1 cellular context compared by ENCODE assay signal in the genomic region with DNA sequence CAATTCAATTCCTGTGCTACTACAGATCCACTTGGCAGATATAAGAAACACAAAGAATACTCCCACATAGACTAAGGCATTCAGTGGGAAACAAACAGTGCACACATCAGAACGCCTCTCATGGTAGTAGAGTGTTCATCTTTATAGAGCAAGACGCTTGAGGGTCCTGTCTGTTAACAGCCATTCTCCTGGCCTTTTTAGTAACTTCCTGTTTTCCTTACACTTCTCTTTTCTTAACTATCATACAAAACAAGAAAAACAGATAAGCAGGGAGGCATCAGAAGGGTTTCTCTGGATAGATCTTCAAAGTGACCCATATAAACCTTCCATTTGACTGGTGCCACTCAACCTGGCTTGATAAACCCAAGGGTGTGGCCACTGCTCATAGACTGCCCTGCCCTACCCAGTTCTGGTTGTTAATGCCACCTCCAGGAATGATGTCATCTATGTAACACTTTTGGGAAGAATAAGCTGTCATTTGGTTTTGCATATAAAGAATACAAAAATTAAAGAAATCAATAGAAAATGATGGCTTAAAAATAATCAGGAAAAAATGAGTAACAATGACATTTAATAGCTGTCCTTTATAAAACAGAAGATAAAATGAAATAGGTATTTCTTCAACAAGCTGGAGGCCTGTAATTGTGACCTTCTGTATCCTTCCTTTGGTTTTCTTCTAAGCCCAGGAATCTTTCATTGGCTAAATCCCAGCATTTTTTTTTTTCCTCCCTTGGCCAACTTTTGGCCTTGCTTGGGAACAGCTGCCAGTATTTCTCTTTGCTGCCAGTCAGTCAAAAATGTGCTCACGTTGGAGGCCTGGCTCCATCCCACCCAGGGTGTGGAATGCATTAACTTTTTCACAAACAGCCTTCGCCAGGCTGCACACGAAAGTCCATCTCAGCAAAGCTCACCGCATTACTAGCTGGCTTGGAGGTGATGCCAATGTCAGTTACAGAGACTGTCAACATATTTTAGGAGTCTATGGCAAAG.
TF ChIP-seq lines count a peak whose summit lies in the region.

No MANE protein-coding gene starts in this region.

TF ChIP-seq in K562, 482 proteins besides CTCF, POLR2A, EP300 and RAD21 (continued from another document and continues in another):
- TF ChIP-seq TCF3 (CRISPR knock-in tag; IDR thresholded peaks at IDR 0.05) (0 out of 2 replicates have a peak, but pooled peaks have one; percentile 22), ZNF217 (CRISPR knock-in tag; IDR thresholded peaks at IDR 0.05) (no peak), HMG20B (CRISPR knock-in tag; IDR thresholded peaks at IDR 0.05) (no peak), MYNN (IDR thresholded peaks at IDR 0.05) (no peak), MYNN (CRISPR knock-in tag; IDR thresholded peaks at IDR 0.05) (no peak), XRCC4 (IDR thresholded peaks at IDR 0.05; ENCODE audit: extremely low read depth, insufficient read depth, insufficient read length) (no peak), CHD2 (IDR thresholded peaks at IDR 0.05; ENCODE audit: low read depth, low read length) (no peak), EHMT2 (IDR thresholded peaks at IDR 0.05) (no peak), ZNF311 (CRISPR knock-in tag; IDR thresholded peaks at IDR 0.05) (no peak), TEAD4 (IDR thresholded peaks at IDR 0.05; ENCODE audit: low read length) (no peak), TEAD4 (CRISPR knock-in tag; IDR thresholded peaks at IDR 0.05; ENCODE audit: borderline replicate concordance) (no peak), ZNF644 (tag; IDR thresholded peaks at IDR 0.05; ENCODE audit: low read depth) (no peak), CCNT2 (IDR thresholded peaks at IDR 0.05; ENCODE audit: borderline replicate concordance, extremely low read depth, insufficient read length, low read depth, low read length) (no peak), ZKSCAN8 (CRISPR knock-in tag; IDR thresholded peaks at IDR 0.05) (peak; percentile 59; the same call in 1 of the 2 replicates)
- TF ChIP-seq, protein P1, sequence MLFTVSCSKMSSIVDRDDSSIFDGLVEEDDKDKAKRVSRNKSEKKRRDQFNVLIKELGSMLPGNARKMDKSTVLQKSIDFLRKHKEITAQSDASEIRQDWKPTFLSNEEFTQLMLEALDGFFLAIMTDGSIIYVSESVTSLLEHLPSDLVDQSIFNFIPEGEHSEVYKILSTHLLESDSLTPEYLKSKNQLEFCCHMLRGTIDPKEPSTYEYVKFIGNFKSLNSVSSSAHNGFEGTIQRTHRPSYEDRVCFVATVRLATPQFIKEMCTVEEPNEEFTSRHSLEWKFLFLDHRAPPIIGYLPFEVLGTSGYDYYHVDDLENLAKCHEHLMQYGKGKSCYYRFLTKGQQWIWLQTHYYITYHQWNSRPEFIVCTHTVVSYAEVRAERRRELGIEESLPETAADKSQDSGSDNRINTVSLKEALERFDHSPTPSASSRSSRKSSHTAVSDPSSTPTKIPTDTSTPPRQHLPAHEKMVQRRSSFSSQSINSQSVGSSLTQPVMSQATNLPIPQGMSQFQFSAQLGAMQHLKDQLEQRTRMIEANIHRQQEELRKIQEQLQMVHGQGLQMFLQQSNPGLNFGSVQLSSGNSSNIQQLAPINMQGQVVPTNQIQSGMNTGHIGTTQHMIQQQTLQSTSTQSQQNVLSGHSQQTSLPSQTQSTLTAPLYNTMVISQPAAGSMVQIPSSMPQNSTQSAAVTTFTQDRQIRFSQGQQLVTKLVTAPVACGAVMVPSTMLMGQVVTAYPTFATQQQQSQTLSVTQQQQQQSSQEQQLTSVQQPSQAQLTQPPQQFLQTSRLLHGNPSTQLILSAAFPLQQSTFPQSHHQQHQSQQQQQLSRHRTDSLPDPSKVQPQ (CRISPR knock-in tag; IDR thresholded peaks at IDR 0.05; ENCODE audit: borderline replicate concordance) = no peak
- TF ChIP-seq, protein P2, sequence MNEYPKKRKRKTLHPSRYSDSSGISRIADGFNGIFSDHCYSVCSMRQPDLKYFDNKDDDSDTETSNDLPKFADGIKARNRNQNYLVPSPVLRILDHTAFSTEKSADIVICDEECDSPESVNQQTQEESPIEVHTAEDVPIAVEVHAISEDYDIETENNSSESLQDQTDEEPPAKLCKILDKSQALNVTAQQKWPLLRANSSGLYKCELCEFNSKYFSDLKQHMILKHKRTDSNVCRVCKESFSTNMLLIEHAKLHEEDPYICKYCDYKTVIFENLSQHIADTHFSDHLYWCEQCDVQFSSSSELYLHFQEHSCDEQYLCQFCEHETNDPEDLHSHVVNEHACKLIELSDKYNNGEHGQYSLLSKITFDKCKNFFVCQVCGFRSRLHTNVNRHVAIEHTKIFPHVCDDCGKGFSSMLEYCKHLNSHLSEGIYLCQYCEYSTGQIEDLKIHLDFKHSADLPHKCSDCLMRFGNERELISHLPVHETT (CRISPR knock-in tag; conservative IDR thresholded peaks at IDR 0.05 in 1 of 2, IDR thresholded peaks at IDR 0.05 in 1 of 2) = no peak
- TF ChIP-seq, protein P3, sequence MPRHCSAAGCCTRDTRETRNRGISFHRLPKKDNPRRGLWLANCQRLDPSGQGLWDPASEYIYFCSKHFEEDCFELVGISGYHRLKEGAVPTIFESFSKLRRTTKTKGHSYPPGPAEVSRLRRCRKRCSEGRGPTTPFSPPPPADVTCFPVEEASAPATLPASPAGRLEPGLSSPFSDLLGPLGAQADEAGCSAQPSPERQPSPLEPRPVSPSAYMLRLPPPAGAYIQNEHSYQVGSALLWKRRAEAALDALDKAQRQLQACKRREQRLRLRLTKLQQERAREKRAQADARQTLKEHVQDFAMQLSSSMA (CRISPR knock-in tag; IDR thresholded peaks at IDR 0.05) = no peak
- TF ChIP-seq, protein P4, sequence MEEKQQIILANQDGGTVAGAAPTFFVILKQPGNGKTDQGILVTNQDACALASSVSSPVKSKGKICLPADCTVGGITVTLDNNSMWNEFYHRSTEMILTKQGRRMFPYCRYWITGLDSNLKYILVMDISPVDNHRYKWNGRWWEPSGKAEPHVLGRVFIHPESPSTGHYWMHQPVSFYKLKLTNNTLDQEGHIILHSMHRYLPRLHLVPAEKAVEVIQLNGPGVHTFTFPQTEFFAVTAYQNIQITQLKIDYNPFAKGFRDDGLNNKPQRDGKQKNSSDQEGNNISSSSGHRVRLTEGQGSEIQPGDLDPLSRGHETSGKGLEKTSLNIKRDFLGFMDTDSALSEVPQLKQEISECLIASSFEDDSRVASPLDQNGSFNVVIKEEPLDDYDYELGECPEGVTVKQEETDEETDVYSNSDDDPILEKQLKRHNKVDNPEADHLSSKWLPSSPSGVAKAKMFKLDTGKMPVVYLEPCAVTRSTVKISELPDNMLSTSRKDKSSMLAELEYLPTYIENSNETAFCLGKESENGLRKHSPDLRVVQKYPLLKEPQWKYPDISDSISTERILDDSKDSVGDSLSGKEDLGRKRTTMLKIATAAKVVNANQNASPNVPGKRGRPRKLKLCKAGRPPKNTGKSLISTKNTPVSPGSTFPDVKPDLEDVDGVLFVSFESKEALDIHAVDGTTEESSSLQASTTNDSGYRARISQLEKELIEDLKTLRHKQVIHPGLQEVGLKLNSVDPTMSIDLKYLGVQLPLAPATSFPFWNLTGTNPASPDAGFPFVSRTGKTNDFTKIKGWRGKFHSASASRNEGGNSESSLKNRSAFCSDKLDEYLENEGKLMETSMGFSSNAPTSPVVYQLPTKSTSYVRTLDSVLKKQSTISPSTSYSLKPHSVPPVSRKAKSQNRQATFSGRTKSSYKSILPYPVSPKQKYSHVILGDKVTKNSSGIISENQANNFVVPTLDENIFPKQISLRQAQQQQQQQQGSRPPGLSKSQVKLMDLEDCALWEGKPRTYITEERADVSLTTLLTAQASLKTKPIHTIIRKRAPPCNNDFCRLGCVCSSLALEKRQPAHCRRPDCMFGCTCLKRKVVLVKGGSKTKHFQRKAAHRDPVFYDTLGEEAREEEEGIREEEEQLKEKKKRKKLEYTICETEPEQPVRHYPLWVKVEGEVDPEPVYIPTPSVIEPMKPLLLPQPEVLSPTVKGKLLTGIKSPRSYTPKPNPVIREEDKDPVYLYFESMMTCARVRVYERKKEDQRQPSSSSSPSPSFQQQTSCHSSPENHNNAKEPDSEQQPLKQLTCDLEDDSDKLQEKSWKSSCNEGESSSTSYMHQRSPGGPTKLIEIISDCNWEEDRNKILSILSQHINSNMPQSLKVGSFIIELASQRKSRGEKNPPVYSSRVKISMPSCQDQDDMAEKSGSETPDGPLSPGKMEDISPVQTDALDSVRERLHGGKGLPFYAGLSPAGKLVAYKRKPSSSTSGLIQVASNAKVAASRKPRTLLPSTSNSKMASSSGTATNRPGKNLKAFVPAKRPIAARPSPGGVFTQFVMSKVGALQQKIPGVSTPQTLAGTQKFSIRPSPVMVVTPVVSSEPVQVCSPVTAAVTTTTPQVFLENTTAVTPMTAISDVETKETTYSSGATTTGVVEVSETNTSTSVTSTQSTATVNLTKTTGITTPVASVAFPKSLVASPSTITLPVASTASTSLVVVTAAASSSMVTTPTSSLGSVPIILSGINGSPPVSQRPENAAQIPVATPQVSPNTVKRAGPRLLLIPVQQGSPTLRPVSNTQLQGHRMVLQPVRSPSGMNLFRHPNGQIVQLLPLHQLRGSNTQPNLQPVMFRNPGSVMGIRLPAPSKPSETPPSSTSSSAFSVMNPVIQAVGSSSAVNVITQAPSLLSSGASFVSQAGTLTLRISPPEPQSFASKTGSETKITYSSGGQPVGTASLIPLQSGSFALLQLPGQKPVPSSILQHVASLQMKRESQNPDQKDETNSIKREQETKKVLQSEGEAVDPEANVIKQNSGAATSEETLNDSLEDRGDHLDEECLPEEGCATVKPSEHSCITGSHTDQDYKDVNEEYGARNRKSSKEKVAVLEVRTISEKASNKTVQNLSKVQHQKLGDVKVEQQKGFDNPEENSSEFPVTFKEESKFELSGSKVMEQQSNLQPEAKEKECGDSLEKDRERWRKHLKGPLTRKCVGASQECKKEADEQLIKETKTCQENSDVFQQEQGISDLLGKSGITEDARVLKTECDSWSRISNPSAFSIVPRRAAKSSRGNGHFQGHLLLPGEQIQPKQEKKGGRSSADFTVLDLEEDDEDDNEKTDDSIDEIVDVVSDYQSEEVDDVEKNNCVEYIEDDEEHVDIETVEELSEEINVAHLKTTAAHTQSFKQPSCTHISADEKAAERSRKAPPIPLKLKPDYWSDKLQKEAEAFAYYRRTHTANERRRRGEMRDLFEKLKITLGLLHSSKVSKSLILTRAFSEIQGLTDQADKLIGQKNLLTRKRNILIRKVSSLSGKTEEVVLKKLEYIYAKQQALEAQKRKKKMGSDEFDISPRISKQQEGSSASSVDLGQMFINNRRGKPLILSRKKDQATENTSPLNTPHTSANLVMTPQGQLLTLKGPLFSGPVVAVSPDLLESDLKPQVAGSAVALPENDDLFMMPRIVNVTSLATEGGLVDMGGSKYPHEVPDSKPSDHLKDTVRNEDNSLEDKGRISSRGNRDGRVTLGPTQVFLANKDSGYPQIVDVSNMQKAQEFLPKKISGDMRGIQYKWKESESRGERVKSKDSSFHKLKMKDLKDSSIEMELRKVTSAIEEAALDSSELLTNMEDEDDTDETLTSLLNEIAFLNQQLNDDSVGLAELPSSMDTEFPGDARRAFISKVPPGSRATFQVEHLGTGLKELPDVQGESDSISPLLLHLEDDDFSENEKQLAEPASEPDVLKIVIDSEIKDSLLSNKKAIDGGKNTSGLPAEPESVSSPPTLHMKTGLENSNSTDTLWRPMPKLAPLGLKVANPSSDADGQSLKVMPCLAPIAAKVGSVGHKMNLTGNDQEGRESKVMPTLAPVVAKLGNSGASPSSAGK (IDR thresholded peaks at IDR 0.05) = no peak
- TF ChIP-seq, protein P5, sequence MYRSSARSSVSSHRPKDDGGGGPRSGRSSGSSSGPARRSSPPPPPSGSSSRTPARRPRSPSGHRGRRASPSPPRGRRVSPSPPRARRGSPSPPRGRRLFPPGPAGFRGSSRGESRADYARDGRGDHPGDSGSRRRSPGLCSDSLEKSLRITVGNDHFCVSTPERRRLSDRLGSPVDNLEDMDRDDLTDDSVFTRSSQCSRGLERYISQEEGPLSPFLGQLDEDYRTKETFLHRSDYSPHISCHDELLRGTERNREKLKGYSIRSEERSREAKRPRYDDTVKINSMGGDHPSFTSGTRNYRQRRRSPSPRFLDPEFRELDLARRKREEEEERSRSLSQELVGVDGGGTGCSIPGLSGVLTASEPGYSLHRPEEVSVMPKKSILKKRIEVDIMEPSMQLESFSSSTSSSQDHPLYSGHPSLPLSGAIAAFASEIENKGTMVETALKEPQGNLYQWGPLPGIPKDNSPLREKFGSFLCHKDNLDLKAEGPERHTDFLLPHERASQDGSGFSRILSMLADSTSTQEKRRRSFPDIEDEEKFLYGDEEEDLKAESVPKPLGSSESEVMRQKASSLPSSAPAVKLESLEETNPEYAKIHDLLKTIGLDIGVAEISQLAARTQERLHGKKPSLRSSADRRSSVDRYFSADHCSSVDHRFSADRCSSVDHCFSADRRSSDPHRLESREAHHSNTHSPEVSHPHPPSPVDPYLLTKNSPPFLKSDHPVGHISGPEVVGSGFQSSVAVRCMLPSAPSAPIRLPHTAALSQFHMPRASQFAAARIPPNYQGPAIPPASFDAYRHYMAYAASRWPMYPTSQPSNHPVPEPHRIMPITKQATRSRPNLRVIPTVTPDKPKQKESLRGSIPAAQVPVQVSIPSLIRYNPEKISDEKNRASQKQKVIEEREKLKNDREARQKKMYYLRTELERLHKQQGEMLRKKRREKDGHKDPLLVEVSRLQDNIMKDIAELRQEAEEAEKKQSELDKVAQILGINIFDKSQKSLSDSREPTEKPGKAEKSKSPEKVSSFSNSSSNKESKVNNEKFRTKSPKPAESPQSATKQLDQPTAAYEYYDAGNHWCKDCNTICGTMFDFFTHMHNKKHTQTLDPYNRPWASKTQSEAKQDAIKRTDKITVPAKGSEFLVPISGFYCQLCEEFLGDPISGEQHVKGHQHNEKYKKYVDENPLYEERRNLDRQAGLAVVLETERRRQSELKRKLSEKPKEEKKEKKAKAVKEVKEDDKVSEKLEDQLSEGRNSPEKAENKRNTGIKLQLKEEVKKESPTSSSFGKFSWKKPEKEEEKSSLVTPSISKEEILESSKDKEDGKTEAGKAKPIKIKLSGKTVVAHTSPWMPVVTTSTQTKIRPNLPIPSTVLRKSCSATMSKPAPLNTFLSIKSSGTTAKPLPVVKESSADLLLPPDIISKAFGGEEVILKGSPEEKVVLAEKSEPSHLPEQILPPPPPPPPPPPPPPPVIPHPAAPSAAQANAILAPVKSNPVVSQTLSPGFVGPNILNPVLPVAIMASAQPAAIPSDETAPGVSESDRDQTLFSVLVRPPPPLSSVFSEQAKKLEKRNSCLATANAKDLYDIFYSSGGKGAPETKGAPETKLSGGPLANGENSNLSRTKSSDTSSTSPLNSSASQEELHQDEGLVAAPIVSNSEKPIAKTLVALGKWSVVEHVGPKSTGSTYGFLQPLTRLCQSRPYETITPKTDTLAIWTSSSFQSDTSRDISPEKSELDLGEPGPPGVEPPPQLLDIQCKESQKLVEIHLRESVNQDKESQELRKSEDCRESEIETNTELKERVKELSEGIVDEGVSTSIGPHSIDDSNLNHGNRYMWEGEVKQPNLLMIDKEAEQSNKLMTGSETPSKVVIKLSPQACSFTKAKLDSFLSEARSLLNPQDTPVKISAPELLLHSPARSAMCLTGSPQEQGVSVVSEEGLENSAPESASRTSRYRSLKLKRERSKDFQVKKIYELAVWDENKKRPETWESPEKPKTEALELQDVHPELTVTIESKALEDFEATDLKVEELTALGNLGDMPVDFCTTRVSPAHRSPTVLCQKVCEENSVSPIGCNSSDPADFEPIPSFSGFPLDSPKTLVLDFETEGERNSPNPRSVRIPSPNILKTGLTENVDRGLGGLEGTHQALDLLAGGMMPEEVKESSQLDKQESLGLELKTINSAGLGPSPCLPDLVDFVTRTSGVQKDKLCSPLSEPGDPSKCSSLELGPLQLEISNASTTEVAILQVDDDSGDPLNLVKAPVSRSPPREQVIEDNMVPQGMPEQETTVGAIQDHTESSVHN (IDR thresholded peaks at IDR 0.05; ENCODE audit: borderline replicate concordance in 1 of 2, low read depth in 1 of 2) = no peak
- TF ChIP-seq, protein P6, sequence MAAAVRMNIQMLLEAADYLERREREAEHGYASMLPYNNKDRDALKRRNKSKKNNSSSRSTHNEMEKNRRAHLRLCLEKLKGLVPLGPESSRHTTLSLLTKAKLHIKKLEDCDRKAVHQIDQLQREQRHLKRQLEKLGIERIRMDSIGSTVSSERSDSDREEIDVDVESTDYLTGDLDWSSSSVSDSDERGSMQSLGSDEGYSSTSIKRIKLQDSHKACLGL (CRISPR knock-in tag; IDR thresholded peaks at IDR 0.05; ENCODE audit: borderline replicate concordance, poor library complexity, severe bottlenecking) = no peak
